1 cellular context compared by ENCODE assay signal in genomic region chr17:77141846-77142449, GRCh38.
TF ChIP-seq lines count a peak whose summit lies in the region.

No MANE protein-coding gene starts in this region.

TF ChIP-seq in HepG2, 621 proteins besides CTCF, POLR2A, EP300 and RAD21 (continued from another document):
- TF ChIP-seq ZNF280D (CRISPR knock-in tag; IDR thresholded peaks at IDR 0.05) (0 out of 2 replicates have a peak, but pooled peaks have one; percentile 35), ZNF770 (CRISPR knock-in tag; IDR thresholded peaks at IDR 0.05) (peak; percentile 80; the same call in 1 of the 2 replicates), ARNT2 (CRISPR knock-in tag; IDR thresholded peaks at IDR 0.05; ENCODE audit: low read depth) (0 out of 2 replicates have a peak, but pooled peaks have one; percentile 4), IKZF5 (CRISPR knock-in tag; IDR thresholded peaks at IDR 0.05) (no peak), ZFP36L1 (CRISPR knock-in tag; IDR thresholded peaks at IDR 0.05) (0 out of 2 replicates have a peak, but pooled peaks have one; percentile 68), PITX1 (CRISPR knock-in tag; IDR thresholded peaks at IDR 0.05) (no peak), ZNF703 (CRISPR knock-in tag; IDR thresholded peaks at IDR 0.05; ENCODE audit: borderline replicate concordance) (no peak), CREB1 (IDR thresholded peaks at IDR 0.05) (no peak), CREB1 (CRISPR knock-in tag; IDR thresholded peaks at IDR 0.05) (no peak), ARID2 (CRISPR knock-in tag; IDR thresholded peaks at IDR 0.05; ENCODE audit: borderline replicate concordance) (peak; percentile 55; the same call in 1 of the 2 replicates), CBFB (CRISPR knock-in tag; IDR thresholded peaks at IDR 0.05) (no peak), CENPX (CRISPR knock-in tag; IDR thresholded peaks at IDR 0.05) (no peak), ZBTB25 (CRISPR knock-in tag; IDR thresholded peaks at IDR 0.05) (0 out of 2 replicates have a peak, but pooled peaks have one; percentile 1), KDM3A (CRISPR knock-in tag; IDR thresholded peaks at IDR 0.05; ENCODE audit: low read depth) (no peak), ZSCAN22 (CRISPR knock-in tag; IDR thresholded peaks at IDR 0.05) (no peak), NR2F6 (IDR thresholded peaks at IDR 0.05) (no peak), NR2F6 (CRISPR knock-in tag; IDR thresholded peaks at IDR 0.05) (no peak), ZNF614 (CRISPR knock-in tag; IDR thresholded peaks at IDR 0.05; ENCODE audit: borderline replicate concordance) (0 out of 2 replicates have a peak, but pooled peaks have one; percentile 3)
